1 cellular context compared by ENCODE assay signal in genomic region chr13:52348983-52349780, GRCh38.
TF ChIP-seq lines count a peak whose summit lies in the region.

No MANE protein-coding gene starts in this region.

TF ChIP-seq in HCT116, 20 proteins besides CTCF, POLR2A, EP300 and RAD21 (continued from another document):
- TF ChIP-seq, protein P1, sequence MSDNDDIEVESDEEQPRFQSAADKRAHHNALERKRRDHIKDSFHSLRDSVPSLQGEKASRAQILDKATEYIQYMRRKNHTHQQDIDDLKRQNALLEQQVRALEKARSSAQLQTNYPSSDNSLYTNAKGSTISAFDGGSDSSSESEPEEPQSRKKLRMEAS (IDR thresholded peaks at IDR 0.05), result peak; percentile 93
- TF ChIP-seq FOSL1 (IDR thresholded peaks at IDR 0.05; ENCODE audit: low read depth), result peak; percentile 64; the same call in 1 of the 2 replicates
- TF ChIP-seq, protein P2, sequence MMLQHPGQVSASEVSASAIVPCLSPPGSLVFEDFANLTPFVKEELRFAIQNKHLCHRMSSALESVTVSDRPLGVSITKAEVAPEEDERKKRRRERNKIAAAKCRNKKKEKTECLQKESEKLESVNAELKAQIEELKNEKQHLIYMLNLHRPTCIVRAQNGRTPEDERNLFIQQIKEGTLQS (IDR thresholded peaks at IDR 0.05), result no peak
- TF ChIP-seq CEBPB (IDR thresholded peaks at IDR 0.05; ENCODE audit: low read depth), result no peak
- TF ChIP-seq SIN3A (IDR thresholded peaks at IDR 0.05; ENCODE audit: low read depth), result no peak
- peak; percentile 71 for TF ChIP-seq CBX3 (IDR thresholded peaks at IDR 0.05; ENCODE audit: low read depth)
- TF ChIP-seq POLR2AphosphoS5 (IDR thresholded peaks at IDR 0.05; ENCODE audit: low read depth, low read length), result no peak
- TF ChIP-seq ZFX (IDR thresholded peaks at IDR 0.05), result no peak
